ENCODE assay signal across 21 cellular contexts in genomic region chr7:153886121-153886505, GRCh38.
DNase-seq lines count a peak whose midpoint lies in the region; ATAC-seq and TF ChIP-seq lines count a peak whose summit lies in the region.
"Had no signal": no experiment of that assay in that cellular context is flagged by ENCODE, and none has a peak within 500 bp of the region (broad histone marks: within the 10 kb centered on the region; RNA-seq: fewer than 3 reads in every experiment).

No MANE protein-coding gene starts in this region.

- no peak overlapping the region for H3K18ac ChIP-seq in mesendoderm (ENCODE audit: low read length)

- H3F3A ChIP-seq in PC-3 (ENCODE audit: low read length, unreplicated experiment) = no peaks in the 10 kb centered on the region

- no peak overlapping the region for H2AK5ac ChIP-seq in mesendoderm (ENCODE audit: low read length)

- H2BK5ac ChIP-seq in mesendoderm (ENCODE audit: low read length) = no peak overlapping the region

- H3K79me2 ChIP-seq in mesendoderm (ENCODE audit: control insufficient read depth, insufficient read depth, low read length) (no peaks in the 10 kb centered on the region), PC-3 (ENCODE audit: low read length) (no peaks in the 10 kb centered on the region)

- H3K23ac ChIP-seq in mesendoderm (ENCODE audit: low read length) = no peak overlapping the region

- no peak overlapping the region for H2AFZ ChIP-seq in PC-3 (ENCODE audit: low read length)

- DNase-seq in NCI-H146 (lab: John Stamatoyannopoulos, UW) (peak; percentile 15), NCI-H146 treated with DMSO at 0.1 percent for 48 hours (lab: John Stamatoyannopoulos, UW; ENCODE audit: unreplicated experiment) (no peak), mesendoderm (no peak), uterus (no peak), WTC11 (ENCODE audit: low spot score) (no peak), PC-3 (no peak), DMS 273 (lab: John Stamatoyannopoulos, UW; ENCODE audit: unreplicated experiment) (no peak)
- DNase-seq: activated B cell treated with CpG ODN at 0.5 μM for 24 hours; activated naive CD8-positive, alpha-beta T cell treated with anti-CD3 and anti-CD28 coated beads, Interleukin-2, amount 50 U/mL, for 24 hours; DMS 273 treated with DMSO at 0.1 percent for 48 hours; effector CD8-positive, alpha-beta T cell; KG1; NCI-H1417 treated with DMSO at 0.1 percent for 48 hours; SHP77 treated with DMSO at 0.1 percent for 48 hours had no signal

- H3K4me2 ChIP-seq in mesendoderm (ENCODE audit: low read length) = peak overlapping the region; percentile 86
- H3K4me2 ChIP-seq in PC-3 (ENCODE audit: low read length) = no peak overlapping the region
- H3K4me2 ChIP-seq: BLaER1 had no signal

- TF ChIP-seq CTCF in brain (conservative IDR thresholded peaks at IDR 0.05) (no peak), uterus (IDR thresholded peaks at IDR 0.05) (no peak), WTC11 (IDR thresholded peaks at IDR 0.05) (no peak), PC-3 (conservative IDR thresholded peaks at IDR 0.05; ENCODE audit: low read depth, low read length) (no peak)

- H3K9me3 Mint-ChIP-seq in brain (peaks cover 5 to 28% (median 19%) of the 10 kb centered on the region in 5 experiments), WTC11 (peaks cover 58% of the 10 kb centered on the region)

- ATAC-seq in WTC11 (no peak), PC-3 (no peak)
- ATAC-seq: activated naive CD8-positive, alpha-beta T cell treated with anti-CD3 and anti-CD28 coated beads, Interleukin-2, amount 50 U/mL, for 24 hours; left lobe of liver had no signal

- WGBS in mesendoderm (ENCODE audit: extremely low coverage, insufficient coverage, low lambda C conversion rate) = no CpG with 5 or more reads among the region's 19 CpGs

- no peak overlapping the region for H4K8ac ChIP-seq in mesendoderm (ENCODE audit: low read depth, low read length)

- H3K36me3 ChIP-seq in mesendoderm (ENCODE audit: control insufficient read depth, insufficient read depth, low read length) (no peaks in the 10 kb centered on the region), uterus (no peaks in the 10 kb centered on the region), PC-3 (ENCODE audit: low read depth, low read length) (no peaks in the 10 kb centered on the region)
- H3K36me3 ChIP-seq: BLaER1, thoracic aorta had no signal

- H3K56ac ChIP-seq in mesendoderm (ENCODE audit: low read length) = no peak overlapping the region

- H4K5ac ChIP-seq in mesendoderm (ENCODE audit: low read length) = no peak overlapping the region

- H3K9me3 ChIP-seq in uterus (no peaks in the 10 kb centered on the region), PC-3 (ENCODE audit: low read length) (no peaks in the 10 kb centered on the region)
- H3K9me3 ChIP-seq: thoracic aorta had no signal

- no peaks in the 10 kb centered on the region for H3K79me1 ChIP-seq in mesendoderm (ENCODE audit: low read length)

- BruUV-seq in PC-3 (replicated peaks; lab: Mats Ljungman, UMichigan) = no TSS peak

- H3K9ac ChIP-seq in mesendoderm (ENCODE audit: low read length) (no peak overlapping the region), PC-3 (ENCODE audit: low read length) (no peak overlapping the region)
- H3K9ac ChIP-seq: BLaER1 had no signal

- H3K4me1 ChIP-seq in mesendoderm (ENCODE audit: control insufficient read depth, low read depth, low read length) = no peaks in the 10 kb centered on the region
- H3K4me1 ChIP-seq in uterus = peaks cover 0 to 3% of the 10 kb centered on the region in 2 donors
- no peaks in the 10 kb centered on the region for H3K4me1 ChIP-seq in PC-3 (ENCODE audit: insufficient read depth, low read length)
- H3K4me1 ChIP-seq: BLaER1 had no signal

- intact Hi-C loops in uterus (cut with DNase I; ENCODE audit: low total_unique reads) (no loop called here), PC-3 (cut with micrococcal nuclease) (no loop called here)

- H3K27me3 ChIP-seq in mesendoderm (ENCODE audit: insufficient read depth, low read length, poor library complexity) (peaks cover 50% of the 10 kb centered on the region), uterus (no peaks in the 10 kb centered on the region), PC-3 (ENCODE audit: low read length) (no peaks in the 10 kb centered on the region)
- H3K27me3 ChIP-seq: BLaER1 had no signal

- H3K27ac Mint-ChIP-seq in brain = peak overlapping the region in 2 of 5 experiments; percentile 59 to 70
- H3K27ac Mint-ChIP-seq in WTC11 = no peak overlapping the region
- H3K27ac Mint-ChIP-seq: activated B cell treated with CpG ODN at 0.5 μM for 24 hours; activated naive CD8-positive, alpha-beta T cell treated with anti-CD3 and anti-CD28 coated beads, Interleukin-2, amount 50 U/mL, for 24 hours; activated T-helper 1 cell treated with anti-CD3 and anti-CD28 coated beads, Interleukin-12 subunit alpha, Interleukin-12 subunit beta, Interleukin-2, Interleukin-4 antibody, amounts not matched to agents 30 ng/mL and 10 ng/mL and 1 ng/mL, durations not matched to agents 14 hours and 24 hours and 36 hours had no signal

- peaks cover 5% of the 10 kb centered on the region for H3K4me1 Mint-ChIP-seq in brain
- H3K4me1 Mint-ChIP-seq in WTC11 = no peaks in the 10 kb centered on the region
- H3K4me1 Mint-ChIP-seq: activated B cell treated with CpG ODN at 0.5 μM for 24 hours; activated naive CD8-positive, alpha-beta T cell treated with anti-CD3 and anti-CD28 coated beads, Interleukin-2, amount 50 U/mL, for 24 hours had no signal

- H3K9me2 ChIP-seq in PC-3 (replicated peaks; ENCODE audit: low read length) = no peaks in the 10 kb centered on the region

- no peak overlapping the region for H2BK120ac ChIP-seq in mesendoderm (ENCODE audit: low read depth, low read length)

- H3K27me3 Mint-ChIP-seq in brain (peaks cover 51% of the 10 kb centered on the region), WTC11 (ENCODE audit: low read depth) (peaks cover 12% of the 10 kb centered on the region)

- H3K27ac ChIP-seq in mesendoderm (ENCODE audit: low read depth, low read length) (no peak overlapping the region), uterus (peak overlapping the region in 1 of 2 donors; percentile 48), PC-3 (ENCODE audit: low read length) (no peak overlapping the region)
- H3K27ac ChIP-seq: 22Rv1, BLaER1, HL-60, thoracic aorta had no signal

- CTCF ChIA-PET in WTC11 (lab: Charles Lee) (no interaction called here), PC-3 (lab: Charles Lee) (no interaction called here)

- no peak for TF ChIP-seq POLR2A in uterus (IDR thresholded peaks at IDR 0.05)

- POLR2A ChIA-PET in WTC11 (lab: Charles Lee) (no interaction called here), PC-3 (lab: Charles Lee; ENCODE audit: unreplicated experiment) (no interaction called here)

- H3K4ac ChIP-seq in mesendoderm (ENCODE audit: low read depth, low read length) = no peak overlapping the region

- no peaks in the 10 kb centered on the region for H3K36me3 Mint-ChIP-seq in brain
- H3K36me3 Mint-ChIP-seq in WTC11 = peaks cover 64% of the 10 kb centered on the region

- H3K4me3 ChIP-seq in mesendoderm (ENCODE audit: low read length) (no peak overlapping the region), uterus (peak overlapping the region; percentile 30 to 42), PC-3 (ENCODE audit: low read length) (no peak overlapping the region)
- H3K4me3 ChIP-seq: BLaER1, thoracic aorta had no signal

- H3K4me3 Mint-ChIP-seq in brain (peak overlapping the region; percentile 68 to 93 (median 85)), WTC11 (no peak overlapping the region)
- H3K4me3 Mint-ChIP-seq: activated B cell treated with CpG ODN at 0.5 μM for 24 hours; activated naive CD8-positive, alpha-beta T cell treated with anti-CD3 and anti-CD28 coated beads, Interleukin-2, amount 50 U/mL, for 24 hours; activated T-helper 1 cell treated with anti-CD3 and anti-CD28 coated beads, Interleukin-12 subunit alpha, Interleukin-12 subunit beta, Interleukin-2, Interleukin-4 antibody, amounts not matched to agents 30 ng/mL and 10 ng/mL and 1 ng/mL, durations not matched to agents 14 hours and 24 hours and 36 hours had no signal

- H2BK15ac ChIP-seq in mesendoderm (replicated peaks; ENCODE audit: low read depth) = no peak overlapping the region

- no peaks in the 10 kb centered on the region for H4K20me1 ChIP-seq in PC-3 (ENCODE audit: low read length)
- H4K20me1 ChIP-seq: BLaER1 had no signal

TF ChIP-seq in WTC11, 78 proteins besides CTCF, POLR2A, EP300 and RAD21:
- TF ChIP-seq ZBTB43 (CRISPR knock-in tag; IDR thresholded peaks at IDR 0.05) (no peak), GRHL2 (CRISPR knock-in tag; IDR thresholded peaks at IDR 0.05; ENCODE audit: insufficient replicate concordance, severe bottlenecking) (no peak)

Comparison
In these comparisons a context has a peak if more than half of its experiments do, and no peak if none do; other contexts are left out.
1. H3K4me3 ChIP-seq: peak in uterus (2 of 2); none in mesendoderm (single experiment) and PC-3 (single experiment).